8 cellular contexts compared by ENCODE assay signal in the genomic region with DNA sequence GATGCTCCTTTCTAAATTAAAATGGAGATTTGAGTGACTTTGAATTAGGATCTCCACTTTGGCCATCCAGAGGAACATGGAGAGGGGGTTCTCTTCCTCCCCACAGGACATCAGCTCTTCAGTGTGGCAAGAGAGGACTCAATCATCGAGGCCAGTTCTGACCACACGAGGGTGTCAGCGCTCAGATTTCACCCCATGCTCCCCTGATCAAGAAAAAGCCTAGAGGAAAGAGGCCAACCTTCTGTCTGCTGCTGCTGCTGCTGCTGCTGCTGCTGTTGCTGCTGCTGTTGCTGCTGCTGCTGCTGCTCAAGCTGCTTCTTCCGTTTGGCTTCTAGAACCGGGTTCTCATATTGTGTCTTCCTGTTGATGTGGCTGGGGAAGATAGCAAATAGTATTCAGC.
DNase-seq lines count a peak whose midpoint lies in the region; ATAC-seq and TF ChIP-seq lines count a peak whose summit lies in the region.

No MANE protein-coding gene starts in this region.

- no peak overlapping the region for H3K27ac ChIP-seq in left lung

- intact Hi-C loops in activated CD8-positive, alpha-beta T cell treated with anti-CD3 and anti-CD28 coated beads for 36 hours (cut with micrococcal nuclease), result no loop called here
- intact Hi-C loops in left lung (cut with DNase I), result no loop called here

- no peaks in the 10 kb centered on the region for H3K9me3 Mint-ChIP-seq in activated CD8-positive, alpha-beta T cell treated with anti-CD3 and anti-CD28 coated beads for 36 hours
- no peaks in the 10 kb centered on the region for H3K9me3 Mint-ChIP-seq in activated CD8-positive, alpha-beta T cell treated with anti-CD3 and anti-CD28 coated beads, Interleukin-2, amount 10 ng/mL, durations not matched to agents 7 days and 5 days (ENCODE audit: insufficient read depth)
- no peaks in the 10 kb centered on the region for H3K9me3 Mint-ChIP-seq in chondrocyte (ENCODE audit: low read depth)

- ATAC-seq in activated CD8-positive, alpha-beta T cell treated with anti-CD3 and anti-CD28 coated beads for 36 hours, result no peak
- ATAC-seq in activated CD8-positive, alpha-beta T cell treated with anti-CD3 and anti-CD28 coated beads, Interleukin-2, amount 10 ng/mL, durations not matched to agents 7 days and 5 days, result no peak
- ATAC-seq in left lung, result peak; percentile 84
- no peak for ATAC-seq in HG03108 (IDR thresholded peaks at IDR 0.05; ENCODE audit: unreplicated experiment)

- no peak overlapping the region for H3K4me3 ChIP-seq in left lung

- H3K9me3 ChIP-seq in left lung, result no peaks in the 10 kb centered on the region

- H3K4me3 Mint-ChIP-seq in activated CD8-positive, alpha-beta T cell treated with anti-CD3 and anti-CD28 coated beads for 36 hours, result no peak overlapping the region
- H3K4me3 Mint-ChIP-seq in activated CD8-positive, alpha-beta T cell treated with anti-CD3 and anti-CD28 coated beads, Interleukin-2, amount 10 ng/mL, durations not matched to agents 7 days and 5 days, result no peak overlapping the region
- H3K4me3 Mint-ChIP-seq in chondrocyte (ENCODE audit: unreplicated experiment), result no peak overlapping the region

- H3K4me1 ChIP-seq in left lung, result no peaks in the 10 kb centered on the region

- no peaks in the 10 kb centered on the region for H3K27me3 ChIP-seq in left lung

- H3K36me3 Mint-ChIP-seq in activated CD8-positive, alpha-beta T cell treated with anti-CD3 and anti-CD28 coated beads for 36 hours (ENCODE audit: low read depth), result no peaks in the 10 kb centered on the region
- no peaks in the 10 kb centered on the region for H3K36me3 Mint-ChIP-seq in activated CD8-positive, alpha-beta T cell treated with anti-CD3 and anti-CD28 coated beads, Interleukin-2, amount 10 ng/mL, durations not matched to agents 7 days and 5 days (ENCODE audit: low read depth)
- H3K36me3 Mint-ChIP-seq in chondrocyte (ENCODE audit: low read depth), result peaks cover 7% of the 10 kb centered on the region

- peak; percentile 3 for DNase-seq in activated CD8-positive, alpha-beta T cell treated with anti-CD3 and anti-CD28 coated beads for 36 hours
- no peak for DNase-seq in activated CD8-positive, alpha-beta T cell treated with anti-CD3 and anti-CD28 coated beads, Interleukin-2, amount 10 ng/mL, durations not matched to agents 7 days and 5 days
- DNase-seq in NCI-H226 (peak; percentile 19), chondrocyte (ENCODE audit: low spot score) (no peak), left lung (peak in 1 of 2 donors; percentile 36)
- no peak for DNase-seq in stimulated activated CD8-positive, alpha-beta memory T cell treated with anti-CD3 and anti-CD28 coated beads, Interleukin-4, amount 100 ng/mL, for 48 hours
- no peak for DNase-seq in activated CD4-positive, alpha-beta T cell treated with anti-CD3 and anti-CD28 coated beads for 4 hours

- POLR2A ChIA-PET in activated CD8-positive, alpha-beta T cell treated with anti-CD3 and anti-CD28 coated beads for 36 hours (lab: Charles Lee), result no interaction called here
- POLR2A ChIA-PET in activated CD8-positive, alpha-beta T cell treated with anti-CD3 and anti-CD28 coated beads, Interleukin-2, amount 10 ng/mL, durations not matched to agents 7 days and 5 days (lab: Charles Lee), result no interaction called here

- H3K27ac Mint-ChIP-seq in activated CD8-positive, alpha-beta T cell treated with anti-CD3 and anti-CD28 coated beads for 36 hours, result no peak overlapping the region
- H3K27ac Mint-ChIP-seq in activated CD8-positive, alpha-beta T cell treated with anti-CD3 and anti-CD28 coated beads, Interleukin-2, amount 10 ng/mL, durations not matched to agents 7 days and 5 days, result no peak overlapping the region
- H3K27ac Mint-ChIP-seq in chondrocyte (ENCODE audit: unreplicated experiment), result no peak overlapping the region

- H3K4me1 Mint-ChIP-seq in activated CD8-positive, alpha-beta T cell treated with anti-CD3 and anti-CD28 coated beads for 36 hours (ENCODE audit: low read depth), result no peaks in the 10 kb centered on the region
- no peaks in the 10 kb centered on the region for H3K4me1 Mint-ChIP-seq in activated CD8-positive, alpha-beta T cell treated with anti-CD3 and anti-CD28 coated beads, Interleukin-2, amount 10 ng/mL, durations not matched to agents 7 days and 5 days (ENCODE audit: low read depth)
- H3K4me1 Mint-ChIP-seq in chondrocyte (ENCODE audit: low read depth), result peaks cover 2% of the 10 kb centered on the region

- no peaks in the 10 kb centered on the region for H3K27me3 Mint-ChIP-seq in activated CD8-positive, alpha-beta T cell treated with anti-CD3 and anti-CD28 coated beads for 36 hours
- no peaks in the 10 kb centered on the region for H3K27me3 Mint-ChIP-seq in activated CD8-positive, alpha-beta T cell treated with anti-CD3 and anti-CD28 coated beads, Interleukin-2, amount 10 ng/mL, durations not matched to agents 7 days and 5 days (ENCODE audit: low read depth)
- no peaks in the 10 kb centered on the region for H3K27me3 Mint-ChIP-seq in chondrocyte (ENCODE audit: low read depth)

- CTCF ChIA-PET in activated CD8-positive, alpha-beta T cell treated with anti-CD3 and anti-CD28 coated beads for 36 hours (lab: Charles Lee), result no interaction called here
- CTCF ChIA-PET in activated CD8-positive, alpha-beta T cell treated with anti-CD3 and anti-CD28 coated beads, Interleukin-2, amount 10 ng/mL, durations not matched to agents 7 days and 5 days (lab: Charles Lee), result no interaction called here

- no peaks in the 10 kb centered on the region for H3K36me3 ChIP-seq in left lung

- no peak for TF ChIP-seq CTCF in activated CD8-positive, alpha-beta T cell treated with anti-CD3 and anti-CD28 coated beads for 36 hours (IDR thresholded peaks at IDR 0.05)
- TF ChIP-seq CTCF in chondrocyte (IDR thresholded peaks at IDR 0.05) (peak; percentile 82), left lung (IDR thresholded peaks at IDR 0.05) (peak; percentile 20 to 32)

Comparison
In these comparisons a context has a peak if more than half of its experiments do, and no peak if none do; other contexts are left out.
1. DNase-seq: peak in activated CD8-positive, alpha-beta T cell treated with anti-CD3 and anti-CD28 coated beads for 36 hours (single experiment) and NCI-H226 (single experiment); none in activated CD8-positive, alpha-beta T cell treated with anti-CD3 and anti-CD28 coated beads, Interleukin-2, amount 10 ng/mL, durations not matched to agents 7 days and 5 days (single experiment), chondrocyte (single experiment), stimulated activated CD8-positive, alpha-beta memory T cell treated with anti-CD3 and anti-CD28 coated beads, Interleukin-4, amount 100 ng/mL, for 48 hours (single experiment) and activated CD4-positive, alpha-beta T cell treated with anti-CD3 and anti-CD28 coated beads for 4 hours (0 of 2).